ENCODE assay signal across 15 cellular contexts in genomic region chr10:24651923-24652322, GRCh38.
DNase-seq lines count a peak whose midpoint lies in the region; ATAC-seq and TF ChIP-seq lines count a peak whose summit lies in the region.
"Had no signal": no experiment of that assay in that cellular context is flagged by ENCODE, and none has a peak within 500 bp of the region (broad histone marks: within the 10 kb centered on the region; RNA-seq: fewer than 3 reads in every experiment).

No MANE protein-coding gene starts in this region.

- DNase-seq in GM06990 (ENCODE audit: extremely low read depth, insufficient read length) (no peak), ascending aorta (ENCODE audit: low spot score in 2 of 2) (no peak), NCI-H748 treated with DMSO at 0.1 percent for 48 hours (lab: John Stamatoyannopoulos, UW) (no peak), CD1c-positive myeloid dendritic cell (ENCODE audit: extremely low spot score) (no peak)
- DNase-seq: activated CD4-positive, alpha-beta T cell treated with anti-CD3 and anti-CD28 coated beads for 4 hours; Karpas-422; NCI-H1436 treated with DMSO at 0.1 percent for 48 hours; NCI-H510A; ovary; spleen had no signal

- H3K4me3 ChIP-seq in GM06990 (replicated peaks; ENCODE audit: low read depth, low read length) (peak overlapping the region; percentile 11; the same call in 1 of the 2 replicates), ascending aorta (no peak overlapping the region)
- H3K4me3 ChIP-seq: cardiac muscle cell, ovary, spleen had no signal

- intact Hi-C loops in ascending aorta (cut with DNase I), result no loop called here

- H3K36me3 ChIP-seq in GM06990 (ENCODE audit: control insufficient read depth, insufficient read depth, low read length) (no peaks in the 10 kb centered on the region), ascending aorta (no peaks in the 10 kb centered on the region)
- H3K36me3 ChIP-seq: cardiac muscle cell, ovary, spleen had no signal

- peak overlapping the region; percentile 13 to 66 for H3K27ac ChIP-seq in ascending aorta
- H3K27ac ChIP-seq: cardiac muscle cell, ovary had no signal

- H3K27me3 ChIP-seq in GM06990 (replicated peaks; ENCODE audit: control insufficient read depth, insufficient read depth, low read length), result no peaks in the 10 kb centered on the region
- H3K27me3 ChIP-seq in ascending aorta, result no peaks in the 10 kb centered on the region
- H3K27me3 ChIP-seq: cardiac muscle cell, ovary, spleen had no signal

- no peaks in the 10 kb centered on the region for H3K9me3 ChIP-seq in ascending aorta
- H3K9me3 ChIP-seq: ovary, spleen had no signal

- ATAC-seq in GM19395 (IDR thresholded peaks at IDR 0.05; ENCODE audit: unreplicated experiment) (peak; percentile 8), HG02938 (IDR thresholded peaks at IDR 0.05; ENCODE audit: unreplicated experiment) (peak; percentile 9), GM19023 (IDR thresholded peaks at IDR 0.05; ENCODE audit: unreplicated experiment) (no peak), HG03045 (IDR thresholded peaks at IDR 0.05; ENCODE audit: unreplicated experiment) (no peak)

- no peak for TF ChIP-seq CTCF in GM06990 (IDR thresholded peaks at IDR 0.05; ENCODE audit: insufficient read depth, low read length, poor library complexity, severe bottlenecking)
- TF ChIP-seq CTCF in ascending aorta (IDR thresholded peaks at IDR 0.05), result no peak

- H3K4me1 ChIP-seq in ascending aorta, result peaks cover 0 to 22% of the 10 kb centered on the region in 2 donors

Comparison
In these comparisons a context has a peak if more than half of its experiments do, and no peak if none do; other contexts are left out.
1. ATAC-seq: peak in GM19395 (single experiment) and HG02938 (single experiment); none in GM19023 (single experiment) and HG03045 (single experiment).